ENCODE assay signal across 31 cellular contexts in genomic region chr1:902023-902422, GRCh38. TPM values are rescaled to one million over a fixed set of nuclear protein-coding genes. Genes with fewer than 3 reads are reported as not detected.
DNase-seq lines count a peak whose midpoint lies in the region; ATAC-seq, FAIRE-seq and TF ChIP-seq lines count a peak whose summit lies in the region.
"Had no signal": no experiment of that assay in that cellular context is flagged by ENCODE, and none has a peak within 500 bp of the region (broad histone marks: within the 10 kb centered on the region; RNA-seq: fewer than 3 reads in every experiment).

No MANE protein-coding gene starts in this region.

- H3K4me1 Mint-ChIP-seq in activated naive CD4-positive, alpha-beta T cell treated with anti-CD3 and anti-CD28 coated beads, Interleukin-2, amount 50 U/mL, for 24 hours: peaks cover 14% of the 10 kb centered on the region
- H3K4me1 Mint-ChIP-seq in GM23338: peaks cover 3% of the 10 kb centered on the region; the same call in 2 of the 3 replicates

- no peaks in the 10 kb centered on the region for H3K79me2 ChIP-seq in GM23338 (replicated peaks; ENCODE audit: insufficient read depth)
- H3K79me2 ChIP-seq: hepatocyte had no signal

- no peak for ATAC-seq in GM23338
- ATAC-seq: gastrocnemius medialis; left lung; Panc1; right cardiac atrium; stimulated activated naive CD8-positive, alpha-beta T cell treated with anti-CD3 and anti-CD28 coated beads, Interleukin-15, amount 100 ng/mL, for 72 hours had no signal

- peaks cover 3% of the 10 kb centered on the region for H3K36me3 Mint-ChIP-seq in activated naive CD4-positive, alpha-beta T cell treated with anti-CD3 and anti-CD28 coated beads, Interleukin-2, amount 50 U/mL, for 24 hours
- H3K36me3 Mint-ChIP-seq in GM23338 (ENCODE audit: low read depth): no peaks in the 10 kb centered on the region

- no peaks in the 10 kb centered on the region for H3K36me3 ChIP-seq in suprapubic skin
- H3K36me3 ChIP-seq in GM23338 (ENCODE audit: insufficient read depth): no peaks in the 10 kb centered on the region
- H3K36me3 ChIP-seq: brain microvascular endothelial cell, gastrocnemius medialis, left lung, thyroid gland had no signal

- no peak for FAIRE-seq in RCC 7860 (lab: Jason Lieb, UNC)
- FAIRE-seq: endothelial cell of umbilical vein had no signal

- H3K4me1 ChIP-seq in suprapubic skin (peaks cover 30% of the 10 kb centered on the region), GM23338 (ENCODE audit: insufficient read depth) (no peaks in the 10 kb centered on the region)

- no peak for DNase-seq in activated naive CD4-positive, alpha-beta T cell treated with anti-CD3 and anti-CD28 coated beads, Interleukin-2, amount 50 U/mL, for 16 hours
- DNase-seq in HEK293T (ENCODE audit: extremely low spot score) (peak; percentile 1), iPS-NIHi11 (ENCODE audit: low spot score) (peak; percentile 2), suprapubic skin (ENCODE audit: low spot score in 2 of 2) (peak; percentile 57 to 80), SKM-1 (lab: John Stamatoyannopoulos, UW; ENCODE audit: unreplicated experiment) (no peak), RCC 7860 (ENCODE audit: low spot score) (no peak), GM23338 (ENCODE audit: low spot score) (no peak)
- DNase-seq: activated naive CD4-positive, alpha-beta T cell treated with anti-CD3 and anti-CD28 coated beads for 36 hours; BE2C; brain microvascular endothelial cell; CD8-positive, alpha-beta memory T cell; cerebellar nuclear complex; DMS 273 treated with DMSO at 0.1 percent for 48 hours; H9; mesenchymal stem cell; NCI-H146; NCI-H2107; NCI-H345; NCI-H69; stimulated activated CD4-positive, alpha-beta T cell treated with anti-CD3 and anti-CD28 coated beads, Interleukin-1b, Interleukin-23, amount 100 ng/mL, for 48 hours; T-helper 9 cell; thyroid gland had no signal

- no peaks in the 10 kb centered on the region; the same call in 1 of the 2 replicates for H4K20me1 ChIP-seq in GM23338 (replicated peaks; ENCODE audit: insufficient read depth)

- CTCF ChIA-PET in HEK293T (lab: Yijun Ruan, JAX): no interaction called here

- TF ChIP-seq CTCF in suprapubic skin (IDR thresholded peaks at IDR 0.05) (no peak), GM23338 (conservative IDR thresholded peaks at IDR 0.05; ENCODE audit: low read depth in 2 of 2) (no peak)

- no peak for TF ChIP-seq POLR2A in suprapubic skin (IDR thresholded peaks at IDR 0.05)

- H3F3A ChIP-seq in GM23338 (replicated peaks; ENCODE audit: low read depth): no peaks in the 10 kb centered on the region

- H3K27me3 ChIP-seq in suprapubic skin: peaks cover 29% of the 10 kb centered on the region
- peaks cover 49% of the 10 kb centered on the region for H3K27me3 ChIP-seq in GM23338 (ENCODE audit: insufficient read depth)
- H3K27me3 ChIP-seq: hepatocyte, thyroid gland had no signal

- H3K27ac Mint-ChIP-seq in activated naive CD4-positive, alpha-beta T cell treated with anti-CD3 and anti-CD28 coated beads, Interleukin-2, amount 50 U/mL, for 24 hours: no peak overlapping the region
- H3K27ac Mint-ChIP-seq in GM23338: no peak overlapping the region
- H3K27ac Mint-ChIP-seq: activated naive CD4-positive, alpha-beta T cell treated with anti-CD3 and anti-CD28 coated beads for 36 hours; CD8-positive, alpha-beta memory T cell; H9; stimulated activated naive CD8-positive, alpha-beta T cell treated with anti-CD3 and anti-CD28 coated beads, Interleukin-15, amount 100 ng/mL, for 72 hours had no signal

- H3K4me2 ChIP-seq in GM23338: no peak overlapping the region
- H3K4me2 ChIP-seq: hepatocyte had no signal

- H3K9me3 Mint-ChIP-seq in activated naive CD4-positive, alpha-beta T cell treated with anti-CD3 and anti-CD28 coated beads, Interleukin-2, amount 50 U/mL, for 24 hours: no peaks in the 10 kb centered on the region
- no peaks in the 10 kb centered on the region; the same call in 2 of the 3 replicates for H3K9me3 Mint-ChIP-seq in GM23338

- H3K27ac ChIP-seq in suprapubic skin (no peak overlapping the region), GM23338 (ENCODE audit: low read depth) (no peak overlapping the region)
- H3K27ac ChIP-seq: brain microvascular endothelial cell, gastrocnemius medialis, hepatocyte, left lung, thyroid gland, VCaP had no signal

- H3K9me3 ChIP-seq in suprapubic skin: no peaks in the 10 kb centered on the region
- H3K9me3 ChIP-seq: BE2C, gastrocnemius medialis, left lung, thyroid gland had no signal

- H3K4me3 ChIP-seq in suprapubic skin: no peak overlapping the region
- no peak overlapping the region for H3K4me3 ChIP-seq in GM23338
- H3K4me3 ChIP-seq: gastrocnemius medialis, hepatocyte, left lung, thyroid gland had no signal

- H3K9me2 ChIP-seq in GM23338 (ENCODE audit: insufficient read depth): no peaks in the 10 kb centered on the region

- no peak for TF ChIP-seq EP300 in suprapubic skin (IDR thresholded peaks at IDR 0.05)

- H3K4me3 Mint-ChIP-seq in activated naive CD4-positive, alpha-beta T cell treated with anti-CD3 and anti-CD28 coated beads, Interleukin-2, amount 50 U/mL, for 24 hours: peak overlapping the region; percentile 19
- no peak overlapping the region for H3K4me3 Mint-ChIP-seq in GM23338
- H3K4me3 Mint-ChIP-seq: activated naive CD4-positive, alpha-beta T cell treated with anti-CD3 and anti-CD28 coated beads for 36 hours; stimulated activated naive CD8-positive, alpha-beta T cell treated with anti-CD3 and anti-CD28 coated beads, Interleukin-15, amount 100 ng/mL, for 72 hours had no signal

- POLR2A ChIA-PET in HEK293T (lab: Yijun Ruan, JAX): interaction anchor here (1.0 kb wide), 1 partner anchor 24 kb away, joined by 3 read pairs; no protein-coding TSS in a partner anchor

- no peak overlapping the region for H2AFZ ChIP-seq in GM23338
- H2AFZ ChIP-seq: hepatocyte had no signal

- H3K27me3 Mint-ChIP-seq in activated naive CD4-positive, alpha-beta T cell treated with anti-CD3 and anti-CD28 coated beads, Interleukin-2, amount 50 U/mL, for 24 hours: peaks cover 28% of the 10 kb centered on the region
- H3K27me3 Mint-ChIP-seq in GM23338 (ENCODE audit: insufficient read depth, low read depth, poor library complexity): peaks cover 60% of the 10 kb centered on the region

- 75% methylated on average over 6 of the region's 10 CpGs for WGBS in suprapubic skin

TF ChIP-seq in HEK293T, 16 proteins besides CTCF, POLR2A, EP300 and RAD21 (continues in another document):
- no peak for TF ChIP-seq FOXK2 (IDR thresholded peaks at IDR 0.05)
- no peak for TF ChIP-seq BHLHE40 (IDR thresholded peaks at IDR 0.05; ENCODE audit: borderline replicate concordance)
- no peak for TF ChIP-seq CTBP1 (IDR thresholded peaks at IDR 0.05; ENCODE audit: borderline replicate concordance)
- TF ChIP-seq LEF1 (IDR thresholded peaks at IDR 0.05; ENCODE audit: borderline replicate concordance): no peak
- TF ChIP-seq SUZ12 (IDR thresholded peaks at IDR 0.05): no peak
- TF ChIP-seq L3MBTL2 (conservative IDR thresholded peaks at IDR 0.05): no peak
- no peak for TF ChIP-seq ARNT (IDR thresholded peaks at IDR 0.05)
- no peak for TF ChIP-seq ZNF384 (IDR thresholded peaks at IDR 0.05)
- TF ChIP-seq SP1 (IDR thresholded peaks at IDR 0.05): no peak
- no peak for TF ChIP-seq ELF4 (IDR thresholded peaks at IDR 0.05)
- TF ChIP-seq PKNOX1 (IDR thresholded peaks at IDR 0.05): no peak
- no peak for TF ChIP-seq TARDBP (IDR thresholded peaks at IDR 0.05)
- no peak for TF ChIP-seq NFRKB (IDR thresholded peaks at IDR 0.05)

TF ChIP-seq in GM23338, 12 proteins besides CTCF, POLR2A, EP300 and RAD21 (continues in another document):
- no peak for TF ChIP-seq STAT1 (IDR thresholded peaks at IDR 0.05; ENCODE audit: unreplicated experiment)
- TF ChIP-seq CREB1 (CRISPR knock-in tag; IDR thresholded peaks at IDR 0.05; ENCODE audit: low read depth): no peak
- TF ChIP-seq ZNF114 (CRISPR knock-in tag; IDR thresholded peaks at IDR 0.05): no peak
- no peak for TF ChIP-seq JUNB (IDR thresholded peaks at IDR 0.05; ENCODE audit: unreplicated experiment)
- TF ChIP-seq EZH2 (IDR thresholded peaks at IDR 0.05; ENCODE audit: low read depth, unreplicated experiment): no peak

RNA-seq across cellular contexts. Expression of gene SAMD11, which starts 21.7 kb away (rescaled TPM):
- 1 to 10 TPM in 2 of 4 donors, under 1 TPM in 1, not detected in 1; 0.85 to 2.0 (median 1.5) TPM for total RNA-seq in suprapubic skin
- total RNA-seq in GM23338 (2014; rRNA removed; shearing (Covaris generic)): 0.14 and 0.19 TPM in 2 replicates
- 0.40 and 0.47 TPM in 2 replicates for polyA plus RNA-seq in GM23338 (2016; fragmentation: Nextera tagmentation; extraction: Ambion mirVana)
- total RNA-seq: activated naive CD4-positive, alpha-beta T cell treated with anti-CD3 and anti-CD28 coated beads for 36 hours; CD8-positive, alpha-beta memory T cell; endothelial cell of umbilical vein had no signal
- polyA plus RNA-seq: endothelial cell of umbilical vein had no signal

RNA-seq across cellular contexts. Expression of gene NOC2L, which starts 57.0 kb away (rescaled TPM):
- 10 to 100 TPM; 45.6 to 61.9 (median 56.3) TPM for total RNA-seq in suprapubic skin
- total RNA-seq in GM23338 (2014; rRNA removed; shearing (Covaris generic)): 123 and 125 TPM in 2 replicates
- polyA plus RNA-seq in GM23338 (2016; fragmentation: Nextera tagmentation; extraction: Ambion mirVana): 79.3 and 89.0 TPM in 2 replicates

RNA-seq across cellular contexts. Expression of gene KLHL17, which starts 58.4 kb away (rescaled TPM):
- total RNA-seq in suprapubic skin: 10 to 100 TPM in 3 of 4 donors, 1 to 10 TPM in 1; 9.7 to 38.3 (median 17.0) TPM
- 27.8 and 37.1 TPM in 2 replicates for total RNA-seq in GM23338 (2014; rRNA removed; shearing (Covaris generic))
- polyA plus RNA-seq in GM23338 (2016; fragmentation: Nextera tagmentation; extraction: Ambion mirVana): 16.5 and 17.8 TPM in 2 replicates

Comparison
In these comparisons a context has a peak if more than half of its experiments do, and no peak if none do; other contexts are left out.
1. DNase-seq: peak in HEK293T (single experiment), iPS-NIHi11 (single experiment) and suprapubic skin (2 of 2); none in activated naive CD4-positive, alpha-beta T cell treated with anti-CD3 and anti-CD28 coated beads, Interleukin-2, amount 50 U/mL, for 16 hours (single experiment), SKM-1 (single experiment), RCC 7860 (single experiment) and GM23338 (single experiment).